ENCODE assay signal across 25 cellular contexts in the genomic region with DNA sequence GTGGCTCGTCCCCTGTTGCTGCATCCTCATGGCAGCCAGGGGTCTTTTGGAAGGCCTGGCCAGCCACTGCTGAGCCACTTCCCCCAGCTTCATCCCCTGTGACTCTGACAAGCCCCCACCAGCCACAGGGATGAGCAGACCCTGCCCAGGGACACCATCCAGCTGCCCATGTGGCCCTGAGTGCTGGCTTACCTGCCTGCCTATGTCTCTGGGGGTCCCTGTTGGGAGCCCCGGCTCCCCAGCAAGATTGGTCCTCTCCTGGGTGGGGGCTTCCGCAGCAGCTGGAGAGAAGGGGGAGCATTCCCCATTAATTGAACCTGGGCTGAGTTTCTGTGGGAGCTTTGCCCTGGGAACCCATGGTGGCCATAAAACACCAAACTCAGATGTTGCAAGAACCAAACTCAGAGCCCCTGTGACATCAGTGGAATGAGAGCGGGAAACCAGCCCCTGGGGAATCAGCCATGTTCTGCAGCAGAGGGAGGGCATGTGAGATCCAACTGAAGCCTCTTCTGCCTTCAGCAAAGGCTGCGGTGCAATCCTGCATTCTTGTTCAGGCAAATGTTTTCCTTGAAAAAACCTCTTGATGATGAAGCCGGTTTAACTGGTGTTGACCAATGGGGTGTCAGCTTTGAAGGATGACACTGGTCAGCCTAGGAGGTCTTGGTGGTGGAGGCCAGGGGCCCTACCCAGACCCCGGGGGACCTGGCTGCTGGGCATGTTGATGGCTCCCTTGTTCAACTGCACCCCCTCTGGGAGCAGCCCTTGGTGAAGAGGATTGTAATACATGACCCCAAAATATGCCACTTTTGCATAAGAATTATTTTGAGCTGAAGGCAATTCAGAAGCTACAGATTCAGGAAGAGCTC. TPM values are rescaled to one million over a fixed set of nuclear protein-coding genes. Genes with fewer than 3 reads are reported as not detected.
DNase-seq lines count a peak whose midpoint lies in the region; ATAC-seq, FAIRE-seq and TF ChIP-seq lines count a peak whose summit lies in the region.
"Had no signal": no experiment of that assay in that cellular context is flagged by ENCODE, and none has a peak within 500 bp of the region (broad histone marks: within the 10 kb centered on the region; RNA-seq: fewer than 3 reads in every experiment).

No MANE protein-coding gene starts in this region.

- H2BK20ac ChIP-seq in H9 (ENCODE audit: low read depth, low read length, poor library complexity, severe bottlenecking) (no peak overlapping the region), H1 (ENCODE audit: low read length) (no peak overlapping the region)

- H2BK15ac ChIP-seq in H9 (ENCODE audit: low read depth, low read length) (no peak overlapping the region), H1 (ENCODE audit: low read length) (no peak overlapping the region)

- peaks cover 43 to 45% of the 10 kb centered on the region in 2 experiments for H3K4me1 Mint-ChIP-seq in H9
- H3K4me1 Mint-ChIP-seq: B cell had no signal

- peaks cover 9% of the 10 kb centered on the region for H3K27me3 Mint-ChIP-seq in H9 (ENCODE audit: low read depth)

- H3K23ac ChIP-seq in H9 (ENCODE audit: insufficient read length, low read depth, low read length), result no peak overlapping the region
- no peak overlapping the region for H3K23ac ChIP-seq in H1 (ENCODE audit: insufficient read length)

- POLR2A ChIA-PET in H1 (lab: Charles Lee; ENCODE audit: partially characterized antibody), result no interaction called here

- no peak overlapping the region for H3K4me3 Mint-ChIP-seq in H9
- H3K4me3 Mint-ChIP-seq: B cell; immature natural killer cell; nephron progenitor cell; T-helper 1 cell treated with Interleukin-12 subunit alpha and Interleukin-12 subunit beta and Interleukin-4 antibody, amounts not matched to agents 30 μg/mL and 1 μg/mL, for 36 hours had no signal

- H3K4ac ChIP-seq in H9 (ENCODE audit: low read depth, low read length) (no peak overlapping the region), H1 (replicated peaks; ENCODE audit: insufficient read length, low read depth, low read length) (no peak overlapping the region)

- H3K4me1 ChIP-seq in H9 (ENCODE audit: insufficient read depth, low read length) (no peaks in the 10 kb centered on the region; the same call in 1 of the 2 replicates), H1 (replicated peaks in 1 of 4; ENCODE audit: control insufficient read depth in 3 of 4, insufficient read depth in 4 of 4, low read length in 3 of 4) (peaks cover 3 to 10% (median 7%) of the 10 kb centered on the region in 4 experiments), lower lobe of right lung (peaks cover 7% of the 10 kb centered on the region), spleen (no peaks in the 10 kb centered on the region)
- H3K4me1 ChIP-seq: ascending aorta, SJCRH30 had no signal

- no peaks in the 10 kb centered on the region for H3K36me3 ChIP-seq in H1 (ENCODE audit: control insufficient read depth in 2 of 4, insufficient read depth in 4 of 4, low read length in 3 of 4)
- no peaks in the 10 kb centered on the region for H3K36me3 ChIP-seq in lower lobe of right lung
- H3K36me3 ChIP-seq in spleen, result no peaks in the 10 kb centered on the region
- H3K36me3 ChIP-seq: ascending aorta, esophagus squamous epithelium, MG63, SJCRH30 had no signal

- H4K91ac ChIP-seq in H9 (ENCODE audit: insufficient read length, low read depth, low read length), result no peak overlapping the region
- peak overlapping the region; percentile 83 for H4K91ac ChIP-seq in H1 (replicated peaks; ENCODE audit: insufficient read length, low read length)

- WGBS in H9 (ENCODE audit: extremely low coverage, insufficient read length, low lambda C conversion rate), result no CpG with 5 or more reads among the region's 7 CpGs
- 95% methylated on average over 7 of the region's 7 CpGs; no CpG with 5 or more reads in 1 of the 2 experiments for WGBS in H1 (ENCODE audit: extremely low coverage in 1 of 2, insufficient coverage in 1 of 2, insufficient read length in 1 of 2, insufficient replicate concordance in 2 of 2, low coverage in 1 of 2, low lambda C conversion rate in 2 of 2, missing lambda C conversion rate in 1 of 2), 2 experiments
- WGBS in spleen, 5 donors, result 81 to 91% (median 85%) methylated on average over 6 to 7 of the region's 7 CpGs

- no peak overlapping the region for H4K5ac ChIP-seq in H9 (ENCODE audit: insufficient read length, low read depth, low read length)
- no peak overlapping the region for H4K5ac ChIP-seq in H1 (ENCODE audit: insufficient read length, low read depth, low read length)

- H2BK5ac ChIP-seq in H9 (ENCODE audit: insufficient read length, low read length) (no peak overlapping the region), H1 (ENCODE audit: low read depth, low read length) (peak overlapping the region; percentile 12; the same call in 1 of the 2 replicates)

- no peaks in the 10 kb centered on the region for H3K9me3 ChIP-seq in H9 (ENCODE audit: control insufficient read depth, low read depth, low read length)
- peaks cover 14 to 19% of the 10 kb centered on the region in 2 experiments for H3K9me3 ChIP-seq in H1 (ENCODE audit: insufficient read depth in 2 of 2, low read depth in 1 of 2, low read length in 1 of 2)
- no peaks in the 10 kb centered on the region for H3K9me3 ChIP-seq in lower lobe of right lung
- H3K9me3 ChIP-seq in spleen, result peaks cover 0 to 11% (median 3%) of the 10 kb centered on the region in 8 donors
- H3K9me3 ChIP-seq: ascending aorta, esophagus squamous epithelium had no signal

- FAIRE-seq in H1 (lab: Jason Lieb, UNC), result no peak
- FAIRE-seq: H54 had no signal

- H4K8ac ChIP-seq in H9 (replicated peaks; ENCODE audit: insufficient read length, low read depth, low read length), result no peak overlapping the region
- H4K8ac ChIP-seq in H1 (ENCODE audit: extremely low read depth, insufficient read depth, low read length), result no peak overlapping the region; the same call in 1 of the 2 replicates

- no peak overlapping the region for H3T11ph ChIP-seq in H9 (ENCODE audit: low read length)

- no peak overlapping the region for H3K27ac ChIP-seq in H9 (ENCODE audit: insufficient read length, low read depth, low read length)
- no peak overlapping the region for H3K27ac ChIP-seq in H1 (ENCODE audit: low read depth, low read length)
- H3K27ac ChIP-seq in lower lobe of right lung, result no peak overlapping the region
- H3K27ac ChIP-seq in spleen, result no peak overlapping the region
- H3K27ac ChIP-seq: ascending aorta, esophagus squamous epithelium, SJCRH30, VCaP had no signal

- H3K18ac ChIP-seq in H9 (ENCODE audit: insufficient read length, low read depth, low read length) (no peak overlapping the region), H1 (ENCODE audit: extremely low read depth, low read length) (peak overlapping the region; percentile 32)

- H3K79me1 ChIP-seq in H9 (ENCODE audit: insufficient read depth, low read depth, low read length, poor library complexity, severe bottlenecking) (no peaks in the 10 kb centered on the region), H1 (ENCODE audit: low read depth, low read length) (no peaks in the 10 kb centered on the region)

- peaks cover 0 to 18% (median 12%) of the 10 kb centered on the region in 3 experiments; a peak in 6 of 7 replicates for H3K36me3 Mint-ChIP-seq in H9 (ENCODE audit: insufficient read depth in 1 of 3, low read depth in 3 of 3)
- H3K36me3 Mint-ChIP-seq: immature natural killer cell had no signal

- H3K4me2 ChIP-seq in H9 (ENCODE audit: insufficient read depth, insufficient read length, low read length) (no peak overlapping the region), H1 (ENCODE audit: insufficient read depth in 1 of 2, low read depth in 2 of 2, low read length in 2 of 2) (no peak overlapping the region)

- H2AFZ ChIP-seq in H9 (ENCODE audit: low read length) (no peak overlapping the region), H1 (ENCODE audit: low read length) (no peak overlapping the region)

- peaks cover 2% of the 10 kb centered on the region; the same call in 1 of the 2 replicates for H3K27me3 ChIP-seq in H9 (ENCODE audit: insufficient read depth, low read length)
- no peaks in the 10 kb centered on the region; a peak in 1 of 7 replicates for H3K27me3 ChIP-seq in H1 (replicated peaks in 1 of 4; ENCODE audit: control insufficient read depth in 3 of 4, extremely low read depth in 1 of 4, insufficient read depth in 3 of 4, low read length in 3 of 4)
- H3K27me3 ChIP-seq in lower lobe of right lung (ENCODE audit: low read depth), result no peaks in the 10 kb centered on the region
- peaks cover 0 to 37% (median 0%) of the 10 kb centered on the region in 7 donors for H3K27me3 ChIP-seq in spleen (replicated peaks in 1 of 7)
- H3K27me3 ChIP-seq: ascending aorta, esophagus squamous epithelium, MG63, SJCRH30 had no signal

- TF ChIP-seq RAD21 in H1 (IDR thresholded peaks at IDR 0.05 in 1 of 2, conservative IDR thresholded peaks at IDR 0.05 in 1 of 2; ENCODE audit: low read depth in 2 of 2, low read length in 2 of 2), result no peak

- H3K14ac ChIP-seq in H9 (ENCODE audit: insufficient read depth, low read length) (no peak overlapping the region), H1 (ENCODE audit: insufficient read length) (no peak overlapping the region)

- intact Hi-C loops in lower lobe of right lung (cut with DNase I) (no loop called here), spleen (cut with DNase I; ENCODE audit: low total_unique reads) (no loop called here)

- H3K9me3 Mint-ChIP-seq in H9, result peaks cover 27 to 28% of the 10 kb centered on the region in 2 experiments
- H3K9me3 Mint-ChIP-seq: T-helper 1 cell treated with Interleukin-12 subunit alpha and Interleukin-12 subunit beta and Interleukin-4 antibody, amounts not matched to agents 30 μg/mL and 1 μg/mL, for 36 hours had no signal

- H3K23me2 ChIP-seq in H9 (ENCODE audit: insufficient read length, low read depth, low read length, poor library complexity, severe bottlenecking), result no peaks in the 10 kb centered on the region
- no peaks in the 10 kb centered on the region for H3K23me2 ChIP-seq in H1 (ENCODE audit: low read depth, low read length)

- no peak overlapping the region for H3K9ac ChIP-seq in H9 (ENCODE audit: extremely low read depth, insufficient read length, low read length)
- H3K9ac ChIP-seq in H1 (replicated peaks in 1 of 4; ENCODE audit: extremely low read depth in 1 of 4, low read depth in 3 of 4, low read length in 3 of 4), result no peak overlapping the region

- H3K4me3 ChIP-seq in H1 (ENCODE audit: extremely low read depth in 1 of 4, insufficient read depth in 2 of 4, low read depth in 3 of 4, low read length in 4 of 4) (no peak overlapping the region), lower lobe of right lung (no peak overlapping the region), spleen (no peak overlapping the region)
- H3K4me3 ChIP-seq: ascending aorta, esophagus squamous epithelium, MG63, SJCRH30 had no signal

- CTCF ChIA-PET in H1 (lab: Charles Lee; ENCODE audit: partially characterized antibody), result interaction anchor here (0.7 to 1.5 kb wide), 4 partner anchors 10 to 118 kb away, joined by 3 to 7 read pairs (median 4); no protein-coding TSS in a partner anchor

- TF ChIP-seq CTCF in H9 (conservative IDR thresholded peaks at IDR 0.05), result no peak
- TF ChIP-seq CTCF in H1 (IDR thresholded peaks at IDR 0.05; ENCODE audit: control extremely low read depth in 1 of 3, insufficient read depth in 1 of 3, low read depth in 1 of 3, low read length in 3 of 3), result no peak
- no peak for TF ChIP-seq CTCF in lower lobe of right lung (IDR thresholded peaks at IDR 0.05)
- no peak for TF ChIP-seq CTCF in spleen (IDR thresholded peaks at IDR 0.05 in 8 of 11, conservative IDR thresholded peaks at IDR 0.05 in 3 of 11)

- peak overlapping the region in 2 of 3 experiments; percentile 79 to 84; a peak in 5 of 7 replicates for H3K27ac Mint-ChIP-seq in H9
- H3K27ac Mint-ChIP-seq: B cell; nephron progenitor cell; T-helper 1 cell treated with Interleukin-12 subunit alpha and Interleukin-12 subunit beta and Interleukin-4 antibody, amounts not matched to agents 30 μg/mL and 1 μg/mL, for 36 hours had no signal

- TF ChIP-seq EP300 in H1 (IDR thresholded peaks at IDR 0.05; ENCODE audit: borderline replicate concordance in 1 of 2, low read depth in 2 of 2, low read length in 2 of 2), result no peak

- no peak overlapping the region for H2BK12ac ChIP-seq in H9 (ENCODE audit: insufficient read length, low read depth, low read length)
- H2BK12ac ChIP-seq in H1 (ENCODE audit: low read depth, low read length), result peak overlapping the region; percentile 5; the same call in 1 of the 2 replicates

- H2BK120ac ChIP-seq in H9 (ENCODE audit: low read depth, low read length, poor library complexity, severe bottlenecking), result no peak overlapping the region
- H2BK120ac ChIP-seq in H1 (replicated peaks; ENCODE audit: low read depth, low read length), result no peak overlapping the region

- no peaks in the 10 kb centered on the region for H4K20me1 ChIP-seq in H9 (ENCODE audit: control insufficient read depth, insufficient read depth, insufficient read length)
- H4K20me1 ChIP-seq in H1 (replicated peaks in 1 of 2; ENCODE audit: control insufficient read depth in 1 of 2, insufficient read depth in 2 of 2, low read length in 2 of 2), result no peaks in the 10 kb centered on the region

- ATAC-seq in lower lobe of right lung, result no peak
- ATAC-seq in HG02970 (IDR thresholded peaks at IDR 0.05; ENCODE audit: low FRiP score, unreplicated experiment), result no peak
- no peak for ATAC-seq in HG02840 (IDR thresholded peaks at IDR 0.05; ENCODE audit: low FRiP score, unreplicated experiment)

- H3K56ac ChIP-seq in H9 (ENCODE audit: insufficient read length, low read depth, low read length), result no peak overlapping the region
- H3K56ac ChIP-seq in H1 (replicated peaks; ENCODE audit: insufficient read length, low read depth, low read length), result no peak overlapping the region

- H2AK5ac ChIP-seq in H9 (ENCODE audit: insufficient read length, low read length) (no peak overlapping the region), H1 (ENCODE audit: low read depth, low read length) (peak overlapping the region; percentile 24; the same call in 1 of the 2 replicates)

- no peak for TF ChIP-seq POLR2A in H1 (IDR thresholded peaks at IDR 0.05; ENCODE audit: control extremely low read depth in 1 of 2, low read depth in 2 of 2, low read length in 2 of 2)
- no peak for TF ChIP-seq POLR2A in spleen (IDR thresholded peaks at IDR 0.05)

- no peak for DNase-seq in H9
- DNase-seq in H1 (ENCODE audit: low read depth in 1 of 2, low spot score in 2 of 2), result peak in 1 of 2 experiments; percentile 27
- peak; percentile 15 for DNase-seq in lower lobe of right lung
- DNase-seq in spleen, result peak; percentile 55
- DNase-seq in DMS153 (lab: John Stamatoyannopoulos, UW), result no peak
- no peak for DNase-seq in NCI-H2107 treated with DMSO at 0.1 percent for 48 hours (lab: John Stamatoyannopoulos, UW; ENCODE audit: unreplicated experiment)
- DNase-seq: activated naive CD4-positive, alpha-beta T cell treated with Interleukin-2 at 50 U/mL for 16 hours; Calu3; effector CD8-positive, alpha-beta T cell; esophagus squamous epithelium; head of caudate nucleus; immature natural killer cell; MG63; NCI-H146; NCI-H774; nephron progenitor cell; SJCRH30; stimulated activated naive CD4-positive, alpha-beta T cell treated with Interleukin-2 at 50 U/mL for 16 hours had no signal

- no peaks in the 10 kb centered on the region for H3K79me2 ChIP-seq in H9 (ENCODE audit: insufficient read depth, low read length)
- H3K79me2 ChIP-seq in H1 (ENCODE audit: control insufficient read depth in 1 of 2, insufficient read depth in 2 of 2, low read length in 2 of 2), result no peaks in the 10 kb centered on the region

RNA-seq across cellular contexts. Expression of a gene that starts 28.3 kb away (rescaled TPM):
- total RNA-seq in H9 (2021), result 232 and 234 TPM in 2 replicates
- 201 and 205 TPM in 2 replicates for total RNA-seq in H1 (2021; fragmentation: NEBNext Ultra II Directional; extraction: Animal tissue kit (Norgen Biotek cat#: 25700))
- 145 and 239 TPM in 2 replicates for polyA plus RNA-seq in H1 (2011; rRNA removed)
- polyA plus RNA-seq in H1 (2011; cell fraction: cytosol; rRNA removed), result 167 TPM
- polyA plus RNA-seq in H1 (2011; cell fraction: nucleus; rRNA removed), result 627 TPM
- 80.5 to 132 TPM (median 130 TPM) in 4 replicates for polyA plus RNA-seq in H1 (2012, experiment 1 of 2)
- polyA plus RNA-seq in H1 (2012, experiment 2 of 2), result 88.9 TPM
- polyA plus RNA-seq in H1 (2013, experiment 1 of 2), result 269 TPM
- polyA plus RNA-seq in H1 (2013, experiment 2 of 2), result 226 TPM
- 30.9 and 31.7 TPM in 2 replicates for polyA minus RNA-seq in H1 (2011; rRNA and poly(A)+ RNA removed)
- polyA minus RNA-seq in H1 (2011; cell fraction: cytosol; rRNA and poly(A)+ RNA removed), result 90.3 TPM
- 88.2 TPM for polyA minus RNA-seq in H1 (2011; cell fraction: nucleus; rRNA and poly(A)+ RNA removed)
- total RNA-seq in lower lobe of right lung, result 45.1 TPM
- 100 to 1,000 TPM in 3 of 7 donors, 10 to 100 TPM in 4; 71.8 to 208 (median 99.6) TPM for total RNA-seq in spleen
- 10 to 100 TPM; 35.0 to 66.9 (median 60.0) TPM for polyA plus RNA-seq in spleen

Comparison
In these comparisons a context has a peak if more than half of its experiments do, and no peak if none do; other contexts are left out.
1. DNase-seq: peak in lower lobe of right lung (single experiment) and spleen (single experiment); none in H9 (single experiment), DMS153 (single experiment) and NCI-H2107 treated with DMSO at 0.1 percent for 48 hours (single experiment).